Comparison of ENCODE assay signal across 13 cellular contexts in genomic region chr17:77446959-77447634, GRCh38.
DNase-seq lines count a peak whose midpoint lies in the region; ATAC-seq, FAIRE-seq and TF ChIP-seq lines count a peak whose summit lies in the region.
"Had no signal": no experiment of that assay in that cellular context is flagged by ENCODE, and none has a peak within 500 bp of the region (broad histone marks: within the 10 kb centered on the region; RNA-seq: fewer than 3 reads in every experiment).

No MANE protein-coding gene starts in this region.

- no peaks in the 10 kb centered on the region for H3K9me3 Mint-ChIP-seq in CD4-positive, CD25-positive, alpha-beta regulatory T cell
- H3K9me3 Mint-ChIP-seq in dendritic cell treated with granulocyte-macrophage colony-stimulating factor and Interleukin-4, amounts not matched to agents 40 ng/mL and 50 ng/mL, for 4 days = no peaks in the 10 kb centered on the region
- no peaks in the 10 kb centered on the region for H3K9me3 Mint-ChIP-seq in nephron progenitor cell

- no peaks in the 10 kb centered on the region for H3K36me3 Mint-ChIP-seq in CD4-positive, CD25-positive, alpha-beta regulatory T cell
- peaks cover 54% of the 10 kb centered on the region for H3K36me3 Mint-ChIP-seq in dendritic cell treated with granulocyte-macrophage colony-stimulating factor and Interleukin-4, amounts not matched to agents 40 ng/mL and 50 ng/mL, for 4 days (ENCODE audit: low read depth)
- H3K36me3 Mint-ChIP-seq in nephron progenitor cell (ENCODE audit: low read depth) = peaks cover 10% of the 10 kb centered on the region

- peak overlapping the region; percentile 98 to 100 (median 99) for H3K27ac Mint-ChIP-seq in CD4-positive, CD25-positive, alpha-beta regulatory T cell
- peak overlapping the region; percentile 87 for H3K27ac Mint-ChIP-seq in dendritic cell treated with granulocyte-macrophage colony-stimulating factor and Interleukin-4, amounts not matched to agents 40 ng/mL and 50 ng/mL, for 4 days
- H3K27ac Mint-ChIP-seq in nephron progenitor cell = peak overlapping the region; percentile 92

- no peak for ATAC-seq in CD4-positive, CD25-positive, alpha-beta regulatory T cell (ENCODE audit: low read depth in 2 of 2)
- ATAC-seq in left lobe of liver = no peak
- no peak for ATAC-seq in HG02588 (IDR thresholded peaks at IDR 0.05; ENCODE audit: unreplicated experiment)
- ATAC-seq: gastrocnemius medialis had no signal

- peak overlapping the region; percentile 57 for H3K4me3 ChIP-seq in CD4-positive, CD25-positive, alpha-beta regulatory T cell (ENCODE audit: low read depth, low read length)
- H3K4me3 ChIP-seq: gastrocnemius medialis, thyroid gland had no signal

- H3K4me1 ChIP-seq in CD4-positive, CD25-positive, alpha-beta regulatory T cell (ENCODE audit: control insufficient read depth, insufficient read depth, low read length, poor library complexity, severe bottlenecking) = peaks cover 90% of the 10 kb centered on the region

- peak overlapping the region; percentile 96 for H3K27ac ChIP-seq in CD4-positive, CD25-positive, alpha-beta regulatory T cell (ENCODE audit: insufficient read depth, low read length, poor library complexity, severe bottlenecking)
- peak overlapping the region; percentile 98 for H3K27ac ChIP-seq in KOPT-K1 (ENCODE audit: low read depth, low read length, poor library complexity, severe bottlenecking)
- H3K27ac ChIP-seq: thyroid gland, VCaP had no signal

- H3K27me3 Mint-ChIP-seq in CD4-positive, CD25-positive, alpha-beta regulatory T cell = no peaks in the 10 kb centered on the region
- H3K27me3 Mint-ChIP-seq in dendritic cell treated with granulocyte-macrophage colony-stimulating factor and Interleukin-4, amounts not matched to agents 40 ng/mL and 50 ng/mL, for 4 days = no peaks in the 10 kb centered on the region
- peaks cover 4% of the 10 kb centered on the region for H3K27me3 Mint-ChIP-seq in nephron progenitor cell (ENCODE audit: low read depth, poor library complexity)

- no peaks in the 10 kb centered on the region for H3K36me3 ChIP-seq in CD4-positive, CD25-positive, alpha-beta regulatory T cell (ENCODE audit: control insufficient read depth, insufficient read depth, low read length)
- no peaks in the 10 kb centered on the region for H3K36me3 ChIP-seq in KOPT-K1 (ENCODE audit: insufficient read depth, low read length)
- H3K36me3 ChIP-seq: gastrocnemius medialis, thyroid gland had no signal

- no peak for TF ChIP-seq CTCF in nephron progenitor cell (IDR thresholded peaks at IDR 0.05)

- no peak for DNase-seq in CD4-positive, CD25-positive, alpha-beta regulatory T cell
- DNase-seq in nephron progenitor cell (no peak), left lobe of liver (ENCODE audit: low spot score) (no peak), H54 (ENCODE audit: insufficient read length, low spot score) (no peak), MV-4-11 (lab: John Stamatoyannopoulos, UW) (no peak)
- DNase-seq: DMS153, gastrocnemius medialis, NCI-H1417 treated with DMSO at 0.1 percent for 48 hours, thyroid gland had no signal

- no peaks in the 10 kb centered on the region for H3K27me3 ChIP-seq in CD4-positive, CD25-positive, alpha-beta regulatory T cell (ENCODE audit: control insufficient read depth, insufficient read depth, low read length)
- H3K27me3 ChIP-seq: gastrocnemius medialis, thyroid gland had no signal

- peak overlapping the region; percentile 84 to 96 (median 92) for H3K4me3 Mint-ChIP-seq in CD4-positive, CD25-positive, alpha-beta regulatory T cell
- no peak overlapping the region for H3K4me3 Mint-ChIP-seq in dendritic cell treated with granulocyte-macrophage colony-stimulating factor and Interleukin-4, amounts not matched to agents 40 ng/mL and 50 ng/mL, for 4 days
- no peak overlapping the region for H3K4me3 Mint-ChIP-seq in nephron progenitor cell

- no peak for FAIRE-seq in H54 (lab: Jason Lieb, UNC)

- no peaks in the 10 kb centered on the region for H3K9me3 ChIP-seq in CD4-positive, CD25-positive, alpha-beta regulatory T cell (ENCODE audit: control insufficient read depth in 2 of 2, low read length in 2 of 2)
- H3K9me3 ChIP-seq in KOPT-K1 (ENCODE audit: insufficient read depth, low read length, poor library complexity, severe bottlenecking) = no peaks in the 10 kb centered on the region
- H3K9me3 ChIP-seq: gastrocnemius medialis, thyroid gland had no signal

- intact Hi-C loops in dendritic cell treated with granulocyte-macrophage colony-stimulating factor and Interleukin-4, amounts not matched to agents 40 ng/mL and 50 ng/mL, for 4 days (cut with micrococcal nuclease) = no loop called here

- TF ChIP-seq POLR2A in H54 (IDR thresholded peaks at IDR 0.05; ENCODE audit: low read depth, low read length) = no peak

- H3K4me1 Mint-ChIP-seq in CD4-positive, CD25-positive, alpha-beta regulatory T cell = peaks cover 5 to 79% (median 58%) of the 10 kb centered on the region in 4 donors
- peaks cover 91% of the 10 kb centered on the region for H3K4me1 Mint-ChIP-seq in dendritic cell treated with granulocyte-macrophage colony-stimulating factor and Interleukin-4, amounts not matched to agents 40 ng/mL and 50 ng/mL, for 4 days (ENCODE audit: low read depth)
- peaks cover 94% of the 10 kb centered on the region for H3K4me1 Mint-ChIP-seq in nephron progenitor cell

Comparison
In these comparisons a context has a peak if more than half of its experiments do, and no peak if none do; other contexts are left out.
1. H3K4me3 Mint-ChIP-seq: peak in CD4-positive, CD25-positive, alpha-beta regulatory T cell (4 of 4); none in dendritic cell treated with granulocyte-macrophage colony-stimulating factor and Interleukin-4, amounts not matched to agents 40 ng/mL and 50 ng/mL, for 4 days (single experiment) and nephron progenitor cell (single experiment).
2. Peak in every context shown above with its lines, with median percentiles within 50 percentile points of each other: H3K27ac Mint-ChIP-seq.